16 cellular contexts compared by ENCODE assay signal in genomic region chr16:10093564-10093963, GRCh38.
"Had no signal": no experiment of that assay in that cellular context is flagged by ENCODE, and none has a peak within 500 bp of the region (broad histone marks: within the 10 kb centered on the region; RNA-seq: fewer than 3 reads in every experiment).

No MANE protein-coding gene starts in this region.

- H3K4me1 ChIP-seq: lower lobe of right lung, parathyroid adenoma, thyroid gland, uterus had no signal

- H3K4me3 ChIP-seq: lower lobe of right lung, thyroid gland, uterus had no signal

- H3K79me2 ChIP-seq: parathyroid adenoma had no signal

- H3K27ac ChIP-seq: lower lobe of right lung, parathyroid adenoma, thyroid gland, uterus had no signal

- H2AFZ ChIP-seq: parathyroid adenoma had no signal

- H3K27me3 ChIP-seq: thyroid gland, uterus had no signal

- ATAC-seq: activated naive CD4-positive, alpha-beta T cell treated with anti-CD3 and anti-CD28 coated beads, Interleukin-2, amount 50 U/mL, for 72 hours; left cardiac atrium; lower lobe of right lung had no signal

- DNase-seq: activated CD4-positive, alpha-beta T cell treated with anti-CD3 and anti-CD28 coated beads, Interleukin-2, amount 50 U/mL, for 4 hours; activated CD4-positive, CD25-positive, alpha-beta regulatory T cell treated with anti-CD3 and anti-CD28 coated beads, Interleukin-2, amount 50 U/mL, for 72 hours; activated effector memory CD4-positive, alpha-beta T cell treated with Interleukin-2 at 50 U/mL for 16 hours; activated T-cell treated with anti-CD3 and anti-CD28 coated beads, Interleukin-2, amount 50 U/mL, for 24 hours; amniotic stem cell; cerebellar nuclear complex; dermis blood vessel endothelial cell; left cardiac atrium; lower lobe of right lung; naive B cell; retina; small intestine; thyroid gland; uterus had no signal

- H3K9ac ChIP-seq: parathyroid adenoma had no signal

- H3K36me3 ChIP-seq: lower lobe of right lung, thyroid gland, uterus had no signal

- H3K9me3 ChIP-seq: lower lobe of right lung, thyroid gland, uterus had no signal
